ENCODE assay signal across 1 cellular context in genomic region chr9:133132174-133132573, GRCh38.
TF ChIP-seq lines count a peak whose summit lies in the region.

No MANE protein-coding gene starts in this region.

TF ChIP-seq in HCT116, 20 proteins besides CTCF, POLR2A, EP300 and RAD21 (continued from another document):
- TF ChIP-seq REST (IDR thresholded peaks at IDR 0.05; ENCODE audit: low read depth) (no peak), YY1 (IDR thresholded peaks at IDR 0.05; ENCODE audit: extremely low read depth, insufficient replicate concordance, low read depth, low read length) (no peak), SRF (IDR thresholded peaks at IDR 0.05; ENCODE audit: low read depth) (no peak), EGR1 (IDR thresholded peaks at IDR 0.05; ENCODE audit: low read depth) (no peak), ZBTB33 (IDR thresholded peaks at IDR 0.05; ENCODE audit: extremely low read depth, insufficient replicate concordance, low read length) (no peak), ATF3 (IDR thresholded peaks at IDR 0.05) (no peak), CEBPB (IDR thresholded peaks at IDR 0.05; ENCODE audit: low read depth) (no peak)
